35 cellular contexts compared by ENCODE assay signal in the genomic region with DNA sequence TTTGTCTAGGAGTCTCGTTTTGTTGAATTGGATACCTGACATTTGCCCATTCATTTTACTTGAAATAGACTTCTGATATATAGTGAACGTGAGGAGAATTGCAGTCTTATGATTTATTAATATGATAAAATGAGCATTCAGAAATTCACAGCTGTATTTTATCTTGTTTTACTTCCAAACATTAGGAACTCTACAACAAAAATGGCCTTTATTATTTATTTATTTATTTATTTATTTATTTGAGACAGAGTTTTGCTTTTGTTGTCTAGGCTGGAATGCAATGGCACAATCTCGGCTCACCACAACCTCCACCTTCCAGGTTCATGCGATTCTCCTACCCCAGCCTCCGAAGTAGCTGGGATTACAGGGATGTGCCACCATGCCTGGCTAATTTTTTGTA.
"Had no signal": no experiment of that assay in that cellular context is flagged by ENCODE, and none has a peak within 500 bp of the region (broad histone marks: within the 10 kb centered on the region; RNA-seq: fewer than 3 reads in every experiment).

No MANE protein-coding gene starts in this region.

- H3K9me3 ChIP-seq: MG63 had no signal

- H3K27me3 ChIP-seq: MG63 had no signal

- H3K4me3 ChIP-seq: MG63 had no signal

- DNase-seq: Karpas-422, Kasumi-1, MG63, MM.1S, MV-4-11, NCI-H1048, NCI-H1092, NCI-H1092 treated with DMSO at 0.1 percent for 48 hours, NCI-H1105, NCI-H1105 treated with DMSO at 0.1 percent for 48 hours, NCI-H1417, NCI-H1417 treated with DMSO at 0.1 percent for 48 hours, NCI-H1436, NCI-H1436 treated with DMSO at 0.1 percent for 48 hours, NCI-H146, NCI-H1694, NCI-H1694 treated with DMSO at 0.1 percent for 48 hours, NCI-H187, NCI-H187 treated with DMSO at 0.1 percent for 48 hours, NCI-H1930, NCI-H2029, NCI-H2029 treated with DMSO at 0.1 percent for 48 hours, NCI-H2081, NCI-H2081 treated with DMSO at 0.1 percent for 48 hours, NCI-H2107, NCI-H2171, NCI-H2171 treated with DMSO at 0.1 percent for 48 hours, NCI-H2227 treated with DMSO at 0.1 percent for 48 hours, NCI-H226, NCI-H345, NCI-H446, NCI-H446 treated with DMSO at 0.1 percent for 48 hours, NCI-H510A, NCI-H510A treated with DMSO at 0.1 percent for 48 hours, NCI-H524 had no signal
